In the genomic region with DNA sequence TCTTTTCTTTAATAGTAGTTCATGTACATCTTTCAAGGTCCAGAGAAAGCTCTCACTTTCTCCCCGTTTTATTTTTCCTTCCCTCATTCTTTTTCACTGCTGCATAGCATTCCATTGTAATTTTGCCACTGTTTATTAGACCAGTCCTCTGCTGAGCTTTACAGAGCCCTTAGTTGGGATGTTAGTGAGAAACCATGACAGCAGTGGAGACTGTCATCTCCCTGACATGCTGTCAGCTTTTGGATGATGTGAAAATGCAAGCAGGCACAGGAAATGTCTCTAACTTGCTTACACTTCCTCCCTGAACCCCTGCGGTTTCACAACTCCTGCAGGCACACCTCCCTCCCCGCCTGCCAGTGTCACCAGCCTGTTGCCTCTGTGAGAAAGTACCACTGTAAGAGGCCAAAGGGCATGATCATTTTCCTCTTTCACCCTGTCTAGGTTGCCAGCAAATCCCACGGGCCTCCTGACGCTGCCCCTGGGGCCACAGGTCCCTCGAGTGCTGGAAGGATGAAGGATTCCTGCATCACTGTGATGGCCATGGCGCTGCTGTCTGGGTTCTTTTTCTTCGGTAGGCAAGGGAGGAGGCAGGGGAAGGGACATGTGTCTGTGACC, we compare ENCODE assay signal across 1 cellular context.
A peak's percentile ranks its signal among the peaks of the same experiment; 100 is the strongest.
TF ChIP-seq lines count a peak whose summit lies in the region.

TSS of gene ITGAL (plus strand) at position 415 of the 615 bp plus-strand sequence. CDS start at position 511, 96 bp downstream.

TF ChIP-seq in HepG2, 621 proteins besides CTCF, POLR2A, EP300 and RAD21 (continued from another document and continues in another):
- TF ChIP-seq HNF1A (IDR thresholded peaks at IDR 0.05; ENCODE audit: low read depth) = no peak
- TF ChIP-seq HNF1A (CRISPR knock-in tag; IDR thresholded peaks at IDR 0.05; ENCODE audit: borderline replicate concordance) = no peak
- TF ChIP-seq, protein P1, sequence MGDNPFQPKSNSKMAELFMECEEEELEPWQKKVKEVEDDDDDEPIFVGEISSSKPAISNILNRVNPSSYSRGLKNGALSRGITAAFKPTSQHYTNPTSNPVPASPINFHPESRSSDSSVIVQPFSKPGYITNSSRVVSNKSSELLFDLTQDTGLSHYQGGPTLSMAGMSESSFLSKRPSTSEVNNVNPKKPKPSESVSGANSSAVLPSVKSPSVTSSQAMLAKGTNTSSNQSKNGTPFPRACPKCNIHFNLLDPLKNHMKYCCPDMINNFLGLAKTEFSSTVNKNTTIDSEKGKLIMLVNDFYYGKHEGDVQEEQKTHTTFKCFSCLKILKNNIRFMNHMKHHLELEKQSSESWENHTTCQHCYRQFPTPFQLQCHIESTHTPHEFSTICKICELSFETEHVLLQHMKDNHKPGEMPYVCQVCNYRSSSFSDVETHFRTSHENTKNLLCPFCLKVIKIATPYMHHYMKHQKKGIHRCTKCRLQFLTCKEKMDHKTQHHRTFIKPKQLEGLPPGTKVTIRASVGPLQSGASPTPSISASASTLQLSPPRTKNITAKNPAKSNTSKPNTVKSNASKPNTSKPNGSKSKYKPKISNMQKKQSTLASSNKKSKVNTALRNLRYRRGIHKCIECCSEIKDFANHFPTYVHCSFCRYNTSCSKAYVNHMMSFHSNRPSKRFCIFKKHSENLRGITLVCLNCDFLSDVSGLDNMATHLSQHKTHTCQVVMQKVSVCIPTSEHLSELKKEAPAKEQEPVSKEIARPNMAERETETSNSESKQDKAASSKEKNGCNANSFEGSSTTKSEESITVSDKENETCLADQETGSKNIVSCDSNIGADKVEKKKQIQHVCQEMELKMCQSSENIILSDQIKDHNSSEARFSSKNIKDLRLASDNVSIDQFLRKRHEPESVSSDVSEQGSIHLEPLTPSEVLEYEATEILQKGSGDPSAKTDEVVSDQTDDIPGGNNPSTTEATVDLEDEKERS (CRISPR knock-in tag; IDR thresholded peaks at IDR 0.05) = peak; percentile 35; the same call in 1 of the 2 replicates
- TF ChIP-seq RXRA (CRISPR knock-in tag; IDR thresholded peaks at IDR 0.05) = peak; percentile 46; the same call in 1 of the 2 replicates
- 0 out of 2 replicates have a peak, but pooled peaks have one; percentile 31 for TF ChIP-seq ARID5B (CRISPR knock-in tag; IDR thresholded peaks at IDR 0.05)
- TF ChIP-seq AGO2 (optimal IDR thresholded peaks at IDR 0.05; ENCODE audit: low read depth, low read length) = no peak
- TF ChIP-seq ZNF263 (CRISPR knock-in tag; IDR thresholded peaks at IDR 0.05) = no peak
- TF ChIP-seq, protein P2, sequence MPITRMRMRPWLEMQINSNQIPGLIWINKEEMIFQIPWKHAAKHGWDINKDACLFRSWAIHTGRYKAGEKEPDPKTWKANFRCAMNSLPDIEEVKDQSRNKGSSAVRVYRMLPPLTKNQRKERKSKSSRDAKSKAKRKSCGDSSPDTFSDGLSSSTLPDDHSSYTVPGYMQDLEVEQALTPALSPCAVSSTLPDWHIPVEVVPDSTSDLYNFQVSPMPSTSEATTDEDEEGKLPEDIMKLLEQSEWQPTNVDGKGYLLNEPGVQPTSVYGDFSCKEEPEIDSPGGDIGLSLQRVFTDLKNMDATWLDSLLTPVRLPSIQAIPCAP (CRISPR knock-in tag; IDR thresholded peaks at IDR 0.05; ENCODE audit: low read depth) = no peak
- TF ChIP-seq, protein P3, sequence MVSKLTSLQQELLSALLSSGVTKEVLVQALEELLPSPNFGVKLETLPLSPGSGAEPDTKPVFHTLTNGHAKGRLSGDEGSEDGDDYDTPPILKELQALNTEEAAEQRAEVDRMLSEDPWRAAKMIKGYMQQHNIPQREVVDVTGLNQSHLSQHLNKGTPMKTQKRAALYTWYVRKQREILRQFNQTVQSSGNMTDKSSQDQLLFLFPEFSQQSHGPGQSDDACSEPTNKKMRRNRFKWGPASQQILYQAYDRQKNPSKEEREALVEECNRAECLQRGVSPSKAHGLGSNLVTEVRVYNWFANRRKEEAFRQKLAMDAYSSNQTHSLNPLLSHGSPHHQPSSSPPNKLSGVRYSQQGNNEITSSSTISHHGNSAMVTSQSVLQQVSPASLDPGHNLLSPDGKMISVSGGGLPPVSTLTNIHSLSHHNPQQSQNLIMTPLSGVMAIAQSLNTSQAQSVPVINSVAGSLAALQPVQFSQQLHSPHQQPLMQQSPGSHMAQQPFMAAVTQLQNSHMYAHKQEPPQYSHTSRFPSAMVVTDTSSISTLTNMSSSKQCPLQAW (CRISPR knock-in tag; IDR thresholded peaks at IDR 0.05) = 0 out of 2 replicates have a peak, but pooled peaks have one; percentile 32
- no peak for TF ChIP-seq SNAI1 (CRISPR knock-in tag; IDR thresholded peaks at IDR 0.05; ENCODE audit: borderline replicate concordance)
- no peak for TF ChIP-seq ZFP90 (CRISPR knock-in tag; IDR thresholded peaks at IDR 0.05; ENCODE audit: borderline replicate concordance)
- TF ChIP-seq, protein P4, sequence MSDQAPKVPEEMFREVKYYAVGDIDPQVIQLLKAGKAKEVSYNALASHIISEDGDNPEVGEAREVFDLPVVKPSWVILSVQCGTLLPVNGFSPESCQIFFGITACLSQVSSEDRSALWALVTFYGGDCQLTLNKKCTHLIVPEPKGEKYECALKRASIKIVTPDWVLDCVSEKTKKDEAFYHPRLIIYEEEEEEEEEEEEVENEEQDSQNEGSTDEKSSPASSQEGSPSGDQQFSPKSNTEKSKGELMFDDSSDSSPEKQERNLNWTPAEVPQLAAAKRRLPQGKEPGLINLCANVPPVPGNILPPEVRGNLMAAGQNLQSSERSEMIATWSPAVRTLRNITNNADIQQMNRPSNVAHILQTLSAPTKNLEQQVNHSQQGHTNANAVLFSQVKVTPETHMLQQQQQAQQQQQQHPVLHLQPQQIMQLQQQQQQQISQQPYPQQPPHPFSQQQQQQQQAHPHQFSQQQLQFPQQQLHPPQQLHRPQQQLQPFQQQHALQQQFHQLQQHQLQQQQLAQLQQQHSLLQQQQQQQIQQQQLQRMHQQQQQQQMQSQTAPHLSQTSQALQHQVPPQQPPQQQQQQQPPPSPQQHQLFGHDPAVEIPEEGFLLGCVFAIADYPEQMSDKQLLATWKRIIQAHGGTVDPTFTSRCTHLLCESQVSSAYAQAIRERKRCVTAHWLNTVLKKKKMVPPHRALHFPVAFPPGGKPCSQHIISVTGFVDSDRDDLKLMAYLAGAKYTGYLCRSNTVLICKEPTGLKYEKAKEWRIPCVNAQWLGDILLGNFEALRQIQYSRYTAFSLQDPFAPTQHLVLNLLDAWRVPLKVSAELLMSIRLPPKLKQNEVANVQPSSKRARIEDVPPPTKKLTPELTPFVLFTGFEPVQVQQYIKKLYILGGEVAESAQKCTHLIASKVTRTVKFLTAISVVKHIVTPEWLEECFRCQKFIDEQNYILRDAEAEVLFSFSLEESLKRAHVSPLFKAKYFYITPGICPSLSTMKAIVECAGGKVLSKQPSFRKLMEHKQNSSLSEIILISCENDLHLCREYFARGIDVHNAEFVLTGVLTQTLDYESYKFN (CRISPR knock-in tag; conservative IDR thresholded peaks at IDR 0.05) = peak; percentile 42; the same call in 1 of the 2 replicates
- peak; percentile 49 for TF ChIP-seq ZNF687 (CRISPR knock-in tag; IDR thresholded peaks at IDR 0.05)
- no peak for TF ChIP-seq SSRP1 (CRISPR knock-in tag; IDR thresholded peaks at IDR 0.05)
- TF ChIP-seq MAZ (IDR thresholded peaks at IDR 0.05; ENCODE audit: borderline replicate concordance, low read depth, low read length) = no peak
- 0 out of 2 replicates have a peak, but pooled peaks have one; percentile 54 for TF ChIP-seq MAZ (CRISPR knock-in tag; IDR thresholded peaks at IDR 0.05; ENCODE audit: low read depth)
- peak; percentile 48; the same call in 1 of the 2 replicates for TF ChIP-seq KDM1A (CRISPR knock-in tag; IDR thresholded peaks at IDR 0.05)
- TF ChIP-seq SAP130 (CRISPR knock-in tag; IDR thresholded peaks at IDR 0.05; ENCODE audit: low read depth) = 0 out of 2 replicates have a peak, but pooled peaks have one; percentile 20
- TF ChIP-seq ZNF775 (CRISPR knock-in tag; IDR thresholded peaks at IDR 0.05; ENCODE audit: borderline replicate concordance) = no peak
- no peak for TF ChIP-seq ZNF337 (CRISPR knock-in tag; IDR thresholded peaks at IDR 0.05; ENCODE audit: borderline replicate concordance, low read depth)
- TF ChIP-seq, protein P5, sequence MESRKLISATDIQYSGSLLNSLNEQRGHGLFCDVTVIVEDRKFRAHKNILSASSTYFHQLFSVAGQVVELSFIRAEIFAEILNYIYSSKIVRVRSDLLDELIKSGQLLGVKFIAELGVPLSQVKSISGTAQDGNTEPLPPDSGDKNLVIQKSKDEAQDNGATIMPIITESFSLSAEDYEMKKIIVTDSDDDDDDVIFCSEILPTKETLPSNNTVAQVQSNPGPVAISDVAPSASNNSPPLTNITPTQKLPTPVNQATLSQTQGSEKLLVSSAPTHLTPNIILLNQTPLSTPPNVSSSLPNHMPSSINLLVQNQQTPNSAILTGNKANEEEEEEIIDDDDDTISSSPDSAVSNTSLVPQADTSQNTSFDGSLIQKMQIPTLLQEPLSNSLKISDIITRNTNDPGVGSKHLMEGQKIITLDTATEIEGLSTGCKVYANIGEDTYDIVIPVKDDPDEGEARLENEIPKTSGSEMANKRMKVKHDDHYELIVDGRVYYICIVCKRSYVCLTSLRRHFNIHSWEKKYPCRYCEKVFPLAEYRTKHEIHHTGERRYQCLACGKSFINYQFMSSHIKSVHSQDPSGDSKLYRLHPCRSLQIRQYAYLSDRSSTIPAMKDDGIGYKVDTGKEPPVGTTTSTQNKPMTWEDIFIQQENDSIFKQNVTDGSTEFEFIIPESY (CRISPR knock-in tag; IDR thresholded peaks at IDR 0.05) = 0 out of 2 replicates have a peak, but pooled peaks have one; percentile 5
- TF ChIP-seq PCBP1 (IDR thresholded peaks at IDR 0.05; ENCODE audit: borderline replicate concordance, low read depth, low read length) = no peak
- no peak for TF ChIP-seq AHR (CRISPR knock-in tag; IDR thresholded peaks at IDR 0.05)
